ENCODE assay signal across 1 cellular context in genomic region chr12:27332407-27333310, GRCh38.
TF ChIP-seq lines count a peak whose summit lies in the region.

Gene BMAL2, plus strand, starts transcription at chr12:27332836. Its CDS starts 237 bp downstream, at chr12:27333073.

TF ChIP-seq in HepG2, 621 proteins besides CTCF, POLR2A, EP300 and RAD21 (continued from another document and continues in another):
- peak; percentile 2; the same call in 1 of the 2 replicates for TF ChIP-seq ARID4A (CRISPR knock-in tag; IDR thresholded peaks at IDR 0.05; ENCODE audit: borderline replicate concordance)
- TF ChIP-seq MYPOP (CRISPR knock-in tag; IDR thresholded peaks at IDR 0.05), result no peak
- 0 out of 2 replicates have a peak, but pooled peaks have one; percentile 64 for TF ChIP-seq RNF2 (conservative IDR thresholded peaks at IDR 0.05; ENCODE audit: low read depth)
- no peak for TF ChIP-seq SRSF4 (IDR thresholded peaks at IDR 0.05; ENCODE audit: low read depth, low read length, poor library complexity, severe bottlenecking)
- TF ChIP-seq REL (CRISPR knock-in tag; conservative IDR thresholded peaks at IDR 0.05), result no peak
- no peak for TF ChIP-seq FOXA1 (IDR thresholded peaks at IDR 0.05)
- no peak for TF ChIP-seq FOXA1 (CRISPR knock-in tag; IDR thresholded peaks at IDR 0.05)
- no peak for TF ChIP-seq HBP1 (CRISPR knock-in tag; IDR thresholded peaks at IDR 0.05; ENCODE audit: low read depth)
- TF ChIP-seq ZFP41 (CRISPR knock-in tag; IDR thresholded peaks at IDR 0.05; ENCODE audit: borderline replicate concordance), result no peak
- TF ChIP-seq WIZ (CRISPR knock-in tag; IDR thresholded peaks at IDR 0.05), result no peak
- TF ChIP-seq NBN (conservative IDR thresholded peaks at IDR 0.05), result no peak
- no peak for TF ChIP-seq ZNF329 (CRISPR knock-in tag; IDR thresholded peaks at IDR 0.05; ENCODE audit: low read depth)
- TF ChIP-seq SMAD9 (CRISPR knock-in tag; IDR thresholded peaks at IDR 0.05), result no peak
- peak; percentile 67; the same call in 1 of the 2 replicates for TF ChIP-seq ZNF687 (CRISPR knock-in tag; IDR thresholded peaks at IDR 0.05)
- no peak for TF ChIP-seq HNRNPK (IDR thresholded peaks at IDR 0.05; ENCODE audit: low read depth, low read length, poor library complexity, severe bottlenecking)
- TF ChIP-seq ZNF18 (CRISPR knock-in tag; IDR thresholded peaks at IDR 0.05; ENCODE audit: insufficient replicate concordance), result no peak
- TF ChIP-seq SMC3 (IDR thresholded peaks at IDR 0.05; ENCODE audit: low read length), result no peak
- peak; percentile 78 for TF ChIP-seq ZFY (CRISPR knock-in tag; IDR thresholded peaks at IDR 0.05)
- no peak for TF ChIP-seq ELF3 (CRISPR knock-in tag; IDR thresholded peaks at IDR 0.05)
- peak; percentile 19; the same call in 1 of the 2 replicates for TF ChIP-seq MAX (IDR thresholded peaks at IDR 0.05)
- no peak for TF ChIP-seq TFE3 (CRISPR knock-in tag; IDR thresholded peaks at IDR 0.05)
- peak; percentile 67; the same call in 1 of the 2 replicates for TF ChIP-seq TFDP1 (CRISPR knock-in tag; IDR thresholded peaks at IDR 0.05; ENCODE audit: borderline replicate concordance)
- no peak for TF ChIP-seq ZNF3 (CRISPR knock-in tag; IDR thresholded peaks at IDR 0.05)
- peak; percentile 73; the same call in 1 of the 2 replicates for TF ChIP-seq E2F1 (CRISPR knock-in tag; IDR thresholded peaks at IDR 0.05)
- peak; percentile 51; the same call in 1 of the 2 replicates for TF ChIP-seq DMAP1 (CRISPR knock-in tag; IDR thresholded peaks at IDR 0.05)
- no peak for TF ChIP-seq U2AF2 (IDR thresholded peaks at IDR 0.05; ENCODE audit: low read depth, low read length)
- no peak for TF ChIP-seq SMAD1 (CRISPR knock-in tag; IDR thresholded peaks at IDR 0.05; ENCODE audit: borderline replicate concordance, low read depth)
- TF ChIP-seq MAFK (conservative IDR thresholded peaks at IDR 0.05 in 1 of 2, IDR thresholded peaks at IDR 0.05 in 1 of 2; ENCODE audit: low read length in 2 of 2), result no peak
- no peak for TF ChIP-seq ETV6 (CRISPR knock-in tag; conservative IDR thresholded peaks at IDR 0.05)
- no peak for TF ChIP-seq ZNF138 (CRISPR knock-in tag; IDR thresholded peaks at IDR 0.05; ENCODE audit: low read depth)
- no peak for TF ChIP-seq RBM39 (IDR thresholded peaks at IDR 0.05; ENCODE audit: low read depth, low read length, poor library complexity, severe bottlenecking)
- no peak for TF ChIP-seq XBP1 (CRISPR knock-in tag; IDR thresholded peaks at IDR 0.05)
- no peak for TF ChIP-seq AHDC1 (CRISPR knock-in tag; IDR thresholded peaks at IDR 0.05; ENCODE audit: borderline replicate concordance)
